ENCODE assay signal across 1 cellular context in the genomic region with DNA sequence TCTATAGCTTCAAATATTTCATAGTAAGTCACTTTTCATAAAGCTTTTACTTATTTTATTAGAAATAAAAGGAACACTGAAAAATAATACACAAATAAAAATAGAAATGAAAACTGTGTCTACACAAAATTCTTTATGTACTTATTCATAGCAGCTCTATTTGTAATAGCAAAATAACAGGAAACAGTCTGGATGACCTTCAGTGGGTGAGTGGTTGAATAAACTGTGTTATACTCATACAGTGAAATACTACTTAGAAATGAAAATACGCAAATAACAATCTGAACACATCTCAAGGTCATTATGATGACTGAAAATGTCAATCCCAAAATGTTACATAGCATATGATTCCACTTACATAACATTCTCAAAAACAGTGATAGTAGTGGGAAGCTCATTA.
TF ChIP-seq lines count a peak whose summit lies in the region.

No MANE protein-coding gene starts in this region.

TF ChIP-seq in SK-N-SH, 30 proteins besides CTCF, POLR2A, EP300 and RAD21 (continued from another document):
- no peak for TF ChIP-seq NRF1 (IDR thresholded peaks at IDR 0.05; ENCODE audit: low read depth, low read length)
